ENCODE assay signal across 36 cellular contexts in genomic region chr9:38733503-38733902, GRCh38. TPM values are rescaled to one million over a fixed set of nuclear protein-coding genes. Genes with fewer than 3 reads are reported as not detected.
"Had no signal": no experiment of that assay in that cellular context is flagged by ENCODE, and none has a peak within 500 bp of the region (broad histone marks: within the 10 kb centered on the region; RNA-seq: fewer than 3 reads in every experiment).

No MANE protein-coding gene starts in this region.

- H3K4me3 ChIP-seq: coronary artery, dorsolateral prefrontal cortex, esophagus muscularis mucosa, gastrocnemius medialis, heart left ventricle had no signal

- H3K27me3 ChIP-seq: brain microvascular endothelial cell, esophagus muscularis mucosa, foreskin keratinocyte, gastrocnemius medialis, heart left ventricle had no signal

- DNase-seq: activated CD4-positive, alpha-beta memory T cell treated with anti-CD3 and anti-CD28 coated beads for 36 hours; activated CD4-positive, alpha-beta T cell treated with anti-CD3 and anti-CD28 coated beads for 36 hours; activated CD4-positive, alpha-beta T cell treated with anti-CD3 and anti-CD28 coated beads, Interleukin-2, amount 10 ng/mL, durations not matched to agents 24 days and 14 days; activated CD4-positive, CD25-positive, alpha-beta regulatory T cell; activated CD4-positive, CD25-positive, alpha-beta regulatory T cell treated with anti-CD3 and anti-CD28 coated beads, Interleukin-2, amount 50 U/mL, for 72 hours; activated CD8-positive, alpha-beta memory T cell treated with anti-CD3 and anti-CD28 coated beads, Interleukin-2, amount 10 ng/mL, durations not matched to agents 7 days and 5 days; activated CD8-positive, alpha-beta memory T cell treated with anti-CD3 and anti-CD28 coated beads, Interleukin-2, amount 50 U/mL, for 48 hours; activated CD8-positive, alpha-beta T cell treated with anti-CD3 and anti-CD28 coated beads, Interleukin-2, amount 10 ng/mL, durations not matched to agents 7 days and 5 days; activated gamma-delta T cell; activated naive CD4-positive, alpha-beta T cell; activated naive CD4-positive, alpha-beta T cell treated with anti-CD3 and anti-CD28 coated beads, Interleukin-2, amount 10 ng/mL, durations not matched to agents 7 days and 5 days; activated naive CD8-positive, alpha-beta T cell treated with anti-CD3 and anti-CD28 coated beads, Interleukin-2, amount 10 ng/mL, durations not matched to agents 7 days and 5 days; activated T-cell treated with anti-CD3 and anti-CD28 coated beads for 4 hours; activated T-cell treated with anti-CD3 and anti-CD28 coated beads, Interleukin-2, amount 50 U/mL, for 24 hours; activated T-cell treated with anti-CD3 and anti-CD28 coated beads, Interleukin-2, amount 50 U/mL, for 72 hours; amniotic stem cell; anterior cingulate cortex; brain microvascular endothelial cell; dorsolateral prefrontal cortex; effector memory CD8-positive, alpha-beta T cell; erythroblast; foreskin keratinocyte; gastrocnemius medialis; glutamatergic neuron; heart left ventricle; T-helper 1 cell; T-helper 17 cell; T1000 had no signal

- H3K36me3 ChIP-seq: brain microvascular endothelial cell, esophagus muscularis mucosa, gastrocnemius medialis, heart left ventricle had no signal

RNA-seq across cellular contexts. Expression of gene FAM240B, which starts 13.6 kb away (rescaled TPM):
- total RNA-seq: activated CD4-positive, alpha-beta memory T cell treated with anti-CD3 and anti-CD28 coated beads for 36 hours; activated CD4-positive, alpha-beta T cell treated with anti-CD3 and anti-CD28 coated beads for 36 hours; activated CD4-positive, alpha-beta T cell treated with anti-CD3 and anti-CD28 coated beads, Interleukin-2, amount 10 ng/mL, durations not matched to agents 24 days and 14 days; activated CD8-positive, alpha-beta memory T cell treated with anti-CD3 and anti-CD28 coated beads for 36 hours; activated CD8-positive, alpha-beta memory T cell treated with anti-CD3 and anti-CD28 coated beads, Interleukin-2, amount 10 ng/mL, durations not matched to agents 7 days and 5 days; activated CD8-positive, alpha-beta T cell treated with anti-CD3 and anti-CD28 coated beads, Interleukin-2, amount 10 ng/mL, durations not matched to agents 7 days and 5 days; activated naive CD4-positive, alpha-beta T cell treated with anti-CD3 and anti-CD28 coated beads, Interleukin-2, amount 50 U/mL, for 72 hours; activated naive CD8-positive, alpha-beta T cell treated with anti-CD3 and anti-CD28 coated beads, Interleukin-2, amount 10 ng/mL, durations not matched to agents 7 days and 5 days; activated T-cell treated with anti-CD3 and anti-CD28 coated beads, Interleukin-2, amount 50 U/mL, for 72 hours; astrocyte; bronchial epithelial cell; cardiac septum; cerebellum; dorsolateral prefrontal cortex; esophagus muscularis mucosa; foreskin keratinocyte; gastrocnemius medialis; heart left ventricle; T-helper 17 cell had no signal
